In genomic region chr21:29018540-29018939, GRCh38 we compare ENCODE assay signal across 8 cellular contexts. TPM values are rescaled to one million over a fixed set of nuclear protein-coding genes. Genes with fewer than 3 reads are reported as not detected.
DNase-seq lines count a peak whose midpoint lies in the region; ATAC-seq and TF ChIP-seq lines count a peak whose summit lies in the region.

No MANE protein-coding gene starts in this region.

- H3K4me2 ChIP-seq in GM23338 = peak overlapping the region; percentile 74
- H3K4me2 ChIP-seq in OCI-LY3 (ENCODE audit: low read length) = peak overlapping the region; percentile 98

- no peaks in the 10 kb centered on the region for H3K27me3 Mint-ChIP-seq in Calu3 (ENCODE audit: unreplicated experiment)
- H3K27me3 Mint-ChIP-seq in GM23338 (ENCODE audit: insufficient read depth, low read depth, poor library complexity) = peaks cover 4% of the 10 kb centered on the region
- no peaks in the 10 kb centered on the region for H3K27me3 Mint-ChIP-seq in nephron (ENCODE audit: low read depth)

- CTCF ChIA-PET in Calu3 (lab: Charles Lee) = no interaction called here

- peak; percentile 35; the same call in 2 of the 3 replicates for ATAC-seq in GM23338
- ATAC-seq in GM19467 (IDR thresholded peaks at IDR 0.05; ENCODE audit: unreplicated experiment) = no peak

- H3K27ac Mint-ChIP-seq in Calu3 (ENCODE audit: unreplicated experiment) (peak overlapping the region; percentile 57), GM23338 (peak overlapping the region; percentile 80; the same call in 1 of the 2 replicates), nephron (peak overlapping the region; percentile 2 to 54 (median 12))

- intact Hi-C loops in Calu3 (cut with micrococcal nuclease; ENCODE audit: unreplicated experiment) = no loop called here

- TF ChIP-seq CTCF in Calu3 (IDR thresholded peaks at IDR 0.05; ENCODE audit: unreplicated experiment) (no peak), GM23338 (conservative IDR thresholded peaks at IDR 0.05; ENCODE audit: low read depth in 2 of 2) (no peak), OCI-LY3 (IDR thresholded peaks at IDR 0.05; ENCODE audit: low read depth, low read length) (no peak), nephron (IDR thresholded peaks at IDR 0.05; ENCODE audit: unreplicated experiment in 3 of 3) (no peak)

- H3K4me1 Mint-ChIP-seq in Calu3 (ENCODE audit: low read depth, unreplicated experiment) (peaks cover 12% of the 10 kb centered on the region), GM23338 (peaks cover 8% of the 10 kb centered on the region; the same call in 2 of the 3 replicates), nephron (peaks cover 11% of the 10 kb centered on the region)

- DNase-seq in Calu3 (no peak), GM23338 (ENCODE audit: low spot score) (no peak), GDM1 (lab: John Stamatoyannopoulos, UW) (no peak), COR-L47 (lab: John Stamatoyannopoulos, UW) (no peak)

- H3K9me3 ChIP-seq in OCI-LY3 (ENCODE audit: insufficient read depth, low read length) = no peaks in the 10 kb centered on the region
- H3K9me3 ChIP-seq in endocrine pancreas (ENCODE audit: control insufficient read depth, low read length) = no peaks in the 10 kb centered on the region

- H3K9me3 Mint-ChIP-seq in Calu3 (ENCODE audit: low read depth, unreplicated experiment) (no peaks in the 10 kb centered on the region), GM23338 (no peaks in the 10 kb centered on the region; the same call in 2 of the 3 replicates), nephron (no peaks in the 10 kb centered on the region)

- no peaks in the 10 kb centered on the region for H3K27me3 ChIP-seq in GM23338 (ENCODE audit: insufficient read depth)
- no peaks in the 10 kb centered on the region for H3K27me3 ChIP-seq in OCI-LY3 (ENCODE audit: low read depth, low read length)
- no peaks in the 10 kb centered on the region for H3K27me3 ChIP-seq in endocrine pancreas (ENCODE audit: control insufficient read depth, insufficient read depth, low read length)

- H2AFZ ChIP-seq in GM23338 (peak overlapping the region; percentile 91), OCI-LY3 (ENCODE audit: low read depth, low read length) (peak overlapping the region; percentile 73)

- H3K9me2 ChIP-seq in GM23338 (ENCODE audit: insufficient read depth) = no peaks in the 10 kb centered on the region; the same call in 1 of the 2 replicates

- H3K4me1 ChIP-seq in GM23338 (ENCODE audit: insufficient read depth) (no peaks in the 10 kb centered on the region), OCI-LY3 (ENCODE audit: low read length) (peaks cover 13% of the 10 kb centered on the region), endocrine pancreas (ENCODE audit: control insufficient read depth, insufficient read depth, low read length) (no peaks in the 10 kb centered on the region)

- H3K36me3 ChIP-seq in GM23338 (ENCODE audit: insufficient read depth) = no peaks in the 10 kb centered on the region
- H3K36me3 ChIP-seq in OCI-LY3 (replicated peaks; ENCODE audit: low read depth, low read length) = no peaks in the 10 kb centered on the region
- no peaks in the 10 kb centered on the region for H3K36me3 ChIP-seq in endocrine pancreas (ENCODE audit: control insufficient read depth, insufficient read depth, low read length)

- no peaks in the 10 kb centered on the region for H3F3A ChIP-seq in GM23338 (replicated peaks; ENCODE audit: low read depth)

- no peak overlapping the region for H3K27ac ChIP-seq in GM23338 (ENCODE audit: low read depth)
- H3K27ac ChIP-seq in OCI-LY3 (ENCODE audit: low read length) = peak overlapping the region; percentile 75

- H3K79me2 ChIP-seq in GM23338 (replicated peaks; ENCODE audit: insufficient read depth) = peaks cover 14% of the 10 kb centered on the region
- peaks cover 27% of the 10 kb centered on the region for H3K79me2 ChIP-seq in OCI-LY3 (ENCODE audit: low read length)

- H3K4me3 Mint-ChIP-seq in Calu3 (ENCODE audit: low read depth, unreplicated experiment) = peak overlapping the region; percentile 64
- peak overlapping the region; percentile 84 for H3K4me3 Mint-ChIP-seq in GM23338
- H3K4me3 Mint-ChIP-seq in nephron = peak overlapping the region; percentile 77 to 86 (median 80)

- H3K4me3 ChIP-seq in GM23338 (peak overlapping the region; percentile 69), OCI-LY3 (ENCODE audit: low read length) (peak overlapping the region; percentile 81), endocrine pancreas (ENCODE audit: control insufficient read depth, insufficient read depth, low read length) (peak overlapping the region; percentile 83)

- H3K9ac ChIP-seq in OCI-LY3 (ENCODE audit: low read length) = peak overlapping the region; percentile 80
- peak overlapping the region; percentile 96 for H3K9ac ChIP-seq in endocrine pancreas (ENCODE audit: control insufficient read depth, insufficient read depth, low read length)

- TSS peak; percentile 52 for BruUV-seq in Calu3 (replicated peaks; lab: Mats Ljungman, UMichigan)

- peaks cover 25% of the 10 kb centered on the region for H3K36me3 Mint-ChIP-seq in Calu3 (ENCODE audit: insufficient read depth, unreplicated experiment)
- peaks cover 4% of the 10 kb centered on the region; the same call in 2 of the 3 replicates for H3K36me3 Mint-ChIP-seq in GM23338 (ENCODE audit: low read depth)
- H3K36me3 Mint-ChIP-seq in nephron (ENCODE audit: low read depth) = no peaks in the 10 kb centered on the region

- H4K20me1 ChIP-seq in GM23338 (replicated peaks; ENCODE audit: insufficient read depth) (no peaks in the 10 kb centered on the region), OCI-LY3 (ENCODE audit: insufficient read depth, low read length) (no peaks in the 10 kb centered on the region)

TF ChIP-seq in GM23338, 12 proteins besides CTCF, POLR2A, EP300 and RAD21 (continues in another document):
- no peak for TF ChIP-seq CREB1 (CRISPR knock-in tag; IDR thresholded peaks at IDR 0.05; ENCODE audit: low read depth)
- no peak for TF ChIP-seq REST (IDR thresholded peaks at IDR 0.05; ENCODE audit: unreplicated experiment)
- no peak for TF ChIP-seq ETS1 (IDR thresholded peaks at IDR 0.05)

RNA-seq across cellular contexts. Expression of gene RWDD2B, which starts 0.6 kb away (rescaled TPM):
- 14.7 and 17.3 TPM in 2 replicates for total RNA-seq in Calu3 (2022)
- 3.0 and 3.8 TPM in 2 replicates for total RNA-seq in GM23338 (2014; rRNA removed; shearing (Covaris generic))
- polyA plus RNA-seq in GM23338 (2016; fragmentation: Nextera tagmentation; extraction: Ambion mirVana) = 7.5 and 8.1 TPM in 2 replicates

RNA-seq across cellular contexts. Expression of gene USP16, which starts 5.9 kb away (rescaled TPM):
- total RNA-seq in Calu3 (2022) = 19.5 and 21.7 TPM in 2 replicates
- 19.7 TPM in 2 replicates for total RNA-seq in GM23338 (2014; rRNA removed; shearing (Covaris generic))
- polyA plus RNA-seq in GM23338 (2016; fragmentation: Nextera tagmentation; extraction: Ambion mirVana) = 61.5 and 70.4 TPM in 2 replicates

RNA-seq across cellular contexts. Expression of gene LTN1, which starts 25.9 kb away (rescaled TPM):
- 15.4 and 16.7 TPM in 2 replicates for total RNA-seq in Calu3 (2022)
- 26.1 and 30.8 TPM in 2 replicates for total RNA-seq in GM23338 (2014; rRNA removed; shearing (Covaris generic))
- 9.8 and 11.1 TPM in 2 replicates for polyA plus RNA-seq in GM23338 (2016; fragmentation: Nextera tagmentation; extraction: Ambion mirVana)

RNA-seq across cellular contexts. Expression of gene CCT8, which starts 54.9 kb away (rescaled TPM):
- total RNA-seq in Calu3 (2022) = 184 and 198 TPM in 2 replicates
- total RNA-seq in GM23338 (2014; rRNA removed; shearing (Covaris generic)) = 292 and 329 TPM in 2 replicates
- 270 and 304 TPM in 2 replicates for polyA plus RNA-seq in GM23338 (2016; fragmentation: Nextera tagmentation; extraction: Ambion mirVana)

Comparison
In these comparisons a context has a peak if more than half of its experiments do, and no peak if none do; other contexts are left out.
1. H3K27ac Mint-ChIP-seq: peak in every context shown above with its lines; median percentile 80 in GM23338; 57 in Calu3; 12 in nephron.